In the genomic region with DNA sequence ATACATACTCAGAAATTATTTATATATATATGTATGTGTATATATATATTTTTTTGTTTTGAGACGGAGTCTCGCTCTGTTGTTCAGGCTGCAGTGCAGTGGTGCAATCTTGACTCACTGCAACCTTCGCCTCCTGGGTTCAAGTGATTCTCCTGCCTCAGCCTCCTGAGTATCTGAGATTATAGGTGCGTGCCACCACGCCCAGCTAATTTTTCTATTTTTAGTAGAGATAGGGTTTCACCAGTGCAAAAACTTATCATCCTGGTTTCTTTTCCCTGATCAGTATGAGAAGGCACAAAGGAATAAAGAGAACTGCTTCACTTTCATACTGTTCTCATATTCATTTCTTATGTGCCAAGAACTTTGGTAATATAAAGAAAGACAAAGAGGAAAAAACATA, we compare ENCODE assay signal across 11 cellular contexts. TPM values are rescaled to one million over a fixed set of nuclear protein-coding genes. Genes with fewer than 3 reads are reported as not detected.
"Had no signal": no experiment of that assay in that cellular context is flagged by ENCODE, and none has a peak within 500 bp of the region (broad histone marks: within the 10 kb centered on the region; RNA-seq: fewer than 3 reads in every experiment).

No MANE protein-coding gene starts in this region.

RNA-seq across cellular contexts. Expression of a gene that starts 0.7 kb away (rescaled TPM):
- total RNA-seq: OCI-LY7, PC-3, PC-9, Peyer's patch, Right ventricle myocardium inferior, Right ventricle myocardium superior, RPMI7951, SJCRH30, SJSA1, T-cell had no signal
- polyA plus RNA-seq: SK-N-SH had no signal
